11 cellular contexts compared by ENCODE assay signal in the genomic region with DNA sequence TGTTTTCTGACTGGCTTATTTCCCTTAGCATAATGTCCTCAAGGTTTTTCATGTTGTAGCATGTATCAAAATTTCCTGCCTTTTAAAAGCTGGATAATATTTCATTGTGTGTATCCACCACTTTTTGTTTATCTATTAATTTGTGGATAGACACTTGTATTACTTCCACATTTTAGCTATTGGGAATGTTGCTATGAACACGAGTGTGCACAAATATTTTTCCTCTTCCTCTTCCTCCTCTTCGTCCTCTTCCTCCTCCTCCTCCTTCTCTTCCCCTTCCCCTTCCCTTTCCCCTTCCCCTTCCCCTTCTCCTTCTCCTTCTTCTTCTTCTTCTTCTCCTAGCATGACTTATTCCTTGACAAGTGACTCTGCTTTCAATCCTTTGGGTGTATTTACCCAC. TPM values are rescaled to one million over a fixed set of nuclear protein-coding genes. Genes with fewer than 3 reads are reported as not detected.
"Had no signal": no experiment of that assay in that cellular context is flagged by ENCODE, and none has a peak within 500 bp of the region (broad histone marks: within the 10 kb centered on the region; RNA-seq: fewer than 3 reads in every experiment).

No MANE protein-coding gene starts in this region.

- H3K36me3 ChIP-seq: HAP-1 had no signal

- H3K9me3 ChIP-seq: HAP-1 had no signal

- DNase-seq: GM23248, GOT3, H7, KBM-7 had no signal

- FAIRE-seq: HTR-8/SVneo had no signal

- H3K27ac ChIP-seq: GM23248, KMS-11 had no signal

- ATAC-seq: HCT116 had no signal

- H3K27me3 Mint-ChIP-seq: IgD-negative memory B cell had no signal

- H3K4me3 ChIP-seq: GM23248, HAP-1 had no signal

- H3K36me3 Mint-ChIP-seq: IgD-negative memory B cell had no signal

- H3K4me3 Mint-ChIP-seq: IgD-negative memory B cell had no signal

RNA-seq across cellular contexts. Expression of a gene that starts 51.2 kb away (rescaled TPM):
- total RNA-seq: H4, H7, HT-29 had no signal
- polyA plus RNA-seq: GM23248, IgD-negative memory B cell had no signal
